Comparison of ENCODE assay signal across 18 cellular contexts in genomic region chr17:6714315-6714874, GRCh38. TPM values are rescaled to one million over a fixed set of nuclear protein-coding genes. Genes with fewer than 3 reads are reported as not detected.
A peak's percentile ranks its signal among the peaks of the same experiment; 100 is the strongest.
DNase-seq lines count a peak whose midpoint lies in the region; ATAC-seq and TF ChIP-seq lines count a peak whose summit lies in the region.
"Had no signal": no experiment of that assay in that cellular context is flagged by ENCODE, and none has a peak within 500 bp of the region (broad histone marks: within the 10 kb centered on the region; RNA-seq: fewer than 3 reads in every experiment).

No MANE protein-coding gene starts in this region.

- WGBS in iPS DF 6.9 (ENCODE audit: insufficient coverage, insufficient read length) = no CpG with 5 or more reads among the region's 7 CpGs

- H3K4me3 Mint-ChIP-seq in GM23338 = peak overlapping the region; percentile 85
- H3K4me3 Mint-ChIP-seq in T-cell = peak overlapping the region; percentile 38 to 79 (median 46)
- peak overlapping the region; percentile 6 for H3K4me3 Mint-ChIP-seq in osteocyte (ENCODE audit: unreplicated experiment)

- no peak overlapping the region for H3K27ac ChIP-seq in GM23338 (ENCODE audit: low read depth)
- H3K27ac ChIP-seq in iPS DF 6.9 (ENCODE audit: low read length) = no peak overlapping the region
- H3K27ac ChIP-seq: BLaER1 treated with 17β-estradiol and CSF1 and Interleukin-3, amounts not matched to agents 10 nM and 100 nM had no signal

- no peaks in the 10 kb centered on the region for H3K36me3 ChIP-seq in GM23338 (ENCODE audit: insufficient read depth)
- H3K36me3 ChIP-seq in iPS DF 6.9 (ENCODE audit: control insufficient read depth, insufficient read depth, low read length) = no peaks in the 10 kb centered on the region
- H3K36me3 ChIP-seq: BLaER1 treated with 17β-estradiol and CSF1 and Interleukin-3, amounts not matched to agents 10 nM and 100 nM had no signal

- peaks cover 40% of the 10 kb centered on the region for H3K27me3 Mint-ChIP-seq in GM23338 (ENCODE audit: insufficient read depth, low read depth, poor library complexity)
- peaks cover 68 to 76% of the 10 kb centered on the region in 2 donors for H3K27me3 Mint-ChIP-seq in T-cell
- H3K27me3 Mint-ChIP-seq in osteocyte (ENCODE audit: unreplicated experiment) = peaks cover 40% of the 10 kb centered on the region

- no peak for ATAC-seq in GM23338
- ATAC-seq in T-cell (replicated peaks in 1 of 4) = no peak
- ATAC-seq: esophagus mucosa had no signal

- DNase-seq in GM23338 (ENCODE audit: low spot score) = no peak
- no peak for DNase-seq in T-cell
- no peak for DNase-seq in iPS DF 6.9 (ENCODE audit: low read depth, low spot score)
- peak; percentile 57 for DNase-seq in osteocyte (ENCODE audit: extremely low spot score, unreplicated experiment)
- DNase-seq in NCI-H2227 (lab: John Stamatoyannopoulos, UW; ENCODE audit: unreplicated experiment) = no peak
- DNase-seq in G401 (ENCODE audit: low spot score) = no peak
- DNase-seq in activated CD4-positive, alpha-beta T cell treated with anti-CD3 and anti-CD28 coated beads, Interleukin-2, amount 50 U/mL, for 48 hours = no peak
- DNase-seq: activated CD4-positive, alpha-beta T cell treated with anti-CD3 and anti-CD28 coated beads, Interleukin-2, amount 50 U/mL, for 1 hour; activated effector memory CD4-positive, alpha-beta T cell treated with Interleukin-2 at 50 U/mL for 16 hours; dermis blood vessel endothelial cell; DMS79; kidney; NCI-H1694 treated with DMSO at 0.1 percent for 48 hours; NCI-H446 treated with DMSO at 0.1 percent for 48 hours; SIG-M5 had no signal

- H3K9me2 ChIP-seq in GM23338 (ENCODE audit: insufficient read depth) = no peaks in the 10 kb centered on the region; the same call in 1 of the 2 replicates

- peaks cover 43% of the 10 kb centered on the region for H3K27me3 ChIP-seq in GM23338 (ENCODE audit: insufficient read depth)
- peaks cover 8% of the 10 kb centered on the region; the same call in 1 of the 2 replicates for H3K27me3 ChIP-seq in iPS DF 6.9 (ENCODE audit: control insufficient read depth, insufficient read depth, low read length)

- TF ChIP-seq CTCF in GM23338 (conservative IDR thresholded peaks at IDR 0.05; ENCODE audit: low read depth in 2 of 2) (no peak), osteocyte (IDR thresholded peaks at IDR 0.05) (no peak)

- peaks cover 7% of the 10 kb centered on the region for H3F3A ChIP-seq in GM23338 (replicated peaks; ENCODE audit: low read depth)

- H3K9me3 ChIP-seq in iPS DF 6.9 (ENCODE audit: control insufficient read depth, insufficient read depth, low read length) = no peaks in the 10 kb centered on the region

- H3K4me2 ChIP-seq in GM23338 = peak overlapping the region; percentile 92

- peak overlapping the region; percentile 98 for H2AFZ ChIP-seq in GM23338

- no peaks in the 10 kb centered on the region for H3K79me2 ChIP-seq in GM23338 (replicated peaks; ENCODE audit: insufficient read depth)

- H3K36me3 Mint-ChIP-seq in GM23338 (ENCODE audit: low read depth) (peaks cover 3% of the 10 kb centered on the region; the same call in 2 of the 3 replicates), T-cell (no peaks in the 10 kb centered on the region), osteocyte (ENCODE audit: unreplicated experiment) (no peaks in the 10 kb centered on the region)

- H3K4me1 ChIP-seq in GM23338 (ENCODE audit: insufficient read depth) = peaks cover 16% of the 10 kb centered on the region; the same call in 1 of the 2 replicates
- H3K4me1 ChIP-seq in iPS DF 6.9 (ENCODE audit: control insufficient read depth, insufficient read depth, low read length) = no peaks in the 10 kb centered on the region

- H4K20me1 ChIP-seq in GM23338 (replicated peaks; ENCODE audit: insufficient read depth) = no peaks in the 10 kb centered on the region

- peaks cover 33% of the 10 kb centered on the region for H3K9me3 Mint-ChIP-seq in GM23338
- H3K9me3 Mint-ChIP-seq in T-cell = peaks cover 0 to 8% (median 0%) of the 10 kb centered on the region in 3 donors
- H3K9me3 Mint-ChIP-seq in osteocyte (ENCODE audit: unreplicated experiment) = no peaks in the 10 kb centered on the region

- POLR2A ChIA-PET in T-cell (lab: Charles Lee) = no interaction called here

- peaks cover 14% of the 10 kb centered on the region for H3K4me1 Mint-ChIP-seq in GM23338
- peaks cover 16 to 22% (median 20%) of the 10 kb centered on the region in 3 donors for H3K4me1 Mint-ChIP-seq in T-cell
- peaks cover 10% of the 10 kb centered on the region for H3K4me1 Mint-ChIP-seq in osteocyte (ENCODE audit: unreplicated experiment)

- CTCF ChIA-PET in T-cell (lab: Charles Lee) = no interaction called here

- H3K4me3 ChIP-seq in GM23338 (peak overlapping the region; percentile 73), iPS DF 6.9 (ENCODE audit: low read length) (peak overlapping the region; percentile 59; the same call in 1 of the 2 replicates)

- no peak overlapping the region for H3K27ac Mint-ChIP-seq in GM23338
- H3K27ac Mint-ChIP-seq in T-cell = no peak overlapping the region
- no peak overlapping the region for H3K27ac Mint-ChIP-seq in osteocyte (ENCODE audit: unreplicated experiment)

- in situ Hi-C loops in G401 (cut with HindIII; ENCODE audit: low sequenced_read_pairs) = no loop called here

TF ChIP-seq in GM23338, 12 proteins besides CTCF, POLR2A, EP300 and RAD21 (continues in another document):
- TF ChIP-seq ZNF331 (CRISPR knock-in tag; IDR thresholded peaks at IDR 0.05; ENCODE audit: low read depth) (no peak), POLR2AphosphoS5 (IDR thresholded peaks at IDR 0.05; ENCODE audit: low read depth) (no peak), EZH2phosphoT487 (IDR thresholded peaks at IDR 0.05; ENCODE audit: unreplicated experiment) (no peak), EZH2 (IDR thresholded peaks at IDR 0.05; ENCODE audit: low read depth, unreplicated experiment) (no peak), JUNB (IDR thresholded peaks at IDR 0.05; ENCODE audit: unreplicated experiment) (no peak)

RNA-seq across cellular contexts. Expression of gene SLC13A5, which starts 1.2 kb away (rescaled TPM):
- total RNA-seq in GM23338 (2014; rRNA removed; shearing (Covaris generic)) = 1.4 and 2.3 TPM in 2 replicates
- polyA plus RNA-seq in GM23338 (2016; fragmentation: Nextera tagmentation; extraction: Ambion mirVana) = 0.38 and 1.2 TPM in 2 replicates
- total RNA-seq in T-cell (under 1 TPM in 2 of 5 donors, not detected in 3; 0.13 TPM), osteocyte (not detected in 2 replicates)
- not detected in 2 replicates for total RNA-seq in G401 (2014; rRNA removed; shearing (Covaris generic))
- total RNA-seq: dermis blood vessel endothelial cell, kidney, pulmonary artery endothelial cell had no signal

RNA-seq across cellular contexts. Expression of gene XAF1, which starts 41.5 kb away (rescaled TPM):
- total RNA-seq in GM23338 (2014; rRNA removed; shearing (Covaris generic)) = not detected in 2 replicates
- polyA plus RNA-seq in GM23338 (2016; fragmentation: Nextera tagmentation; extraction: Ambion mirVana) = not detected in 2 replicates
- 100 to 1,000 TPM in 1 of 5 donors, 10 to 100 TPM in 4; 38.2 to 114 (median 72.5) TPM for total RNA-seq in T-cell
- total RNA-seq in osteocyte = 0.91 and 1.5 TPM in 2 replicates
- not detected in 2 replicates for total RNA-seq in G401 (2014; rRNA removed; shearing (Covaris generic))

Comparison
In these comparisons a context has a peak if more than half of its experiments do, and no peak if none do; other contexts are left out.
1. H3K4me3 Mint-ChIP-seq: peak in every context shown above with its lines; median percentile 85 in GM23338; 46 in T-cell; 6 in osteocyte.
2. RNA of gene XAF1, which starts 41.5 kb away (total RNA-seq): 38.2 to 114 TPM in T-cell; 0.91 to 1.5 TPM in osteocyte, not detected in GM23338 and not detected in G401; every median in the first group is over 10 times any median in the second.